19 cellular contexts compared by ENCODE assay signal in the genomic region with DNA sequence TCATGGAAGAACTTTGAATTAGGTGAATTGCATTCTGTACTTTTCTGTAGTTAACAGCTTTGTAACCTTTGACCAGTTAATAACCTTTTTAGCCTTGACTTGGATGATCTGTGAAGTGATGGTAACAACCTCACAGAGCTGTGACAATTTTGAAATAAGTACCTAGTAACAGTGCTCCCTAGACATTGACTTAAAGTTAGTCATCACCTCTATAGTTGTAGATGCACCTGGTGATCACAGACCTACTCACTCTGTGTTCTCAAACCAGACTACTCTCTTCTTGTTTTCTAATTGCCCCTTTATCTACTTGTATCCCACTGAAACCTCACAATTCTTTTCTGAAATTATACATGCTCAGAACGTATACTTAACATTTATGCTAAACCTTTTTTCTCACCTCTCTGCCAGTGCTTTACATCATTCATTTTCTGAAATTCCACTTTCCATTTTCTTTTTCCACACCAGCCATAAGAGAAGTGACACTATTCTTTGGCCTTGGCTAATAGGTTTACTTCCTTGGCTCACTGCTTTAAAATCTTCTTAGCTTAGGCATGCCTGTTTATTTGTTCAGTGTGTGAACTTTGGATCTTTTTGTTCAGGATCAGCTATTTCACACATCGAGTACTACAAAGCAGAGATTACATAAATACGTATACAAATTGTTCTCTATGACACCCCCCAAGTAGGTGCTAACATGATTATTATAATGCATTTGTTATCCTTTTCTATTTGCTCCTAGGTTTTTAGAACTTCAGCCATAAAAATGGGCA. TPM values are rescaled to one million over a fixed set of nuclear protein-coding genes. Genes with fewer than 3 reads are reported as not detected.
DNase-seq lines count a peak whose midpoint lies in the region; ATAC-seq, FAIRE-seq and TF ChIP-seq lines count a peak whose summit lies in the region.
"Had no signal": no experiment of that assay in that cellular context is flagged by ENCODE, and none has a peak within 500 bp of the region (broad histone marks: within the 10 kb centered on the region; RNA-seq: fewer than 3 reads in every experiment).

No MANE protein-coding gene starts in this region.

- no peak for TF ChIP-seq EP300 in A549 (IDR thresholded peaks at IDR 0.05)

- H3K9me3 ChIP-seq in A549, result no peaks in the 10 kb centered on the region
- H3K9me3 ChIP-seq in CD4-positive, alpha-beta memory T cell (ENCODE audit: control insufficient read depth in 1 of 2, low read length in 2 of 2), result no peaks in the 10 kb centered on the region
- H3K9me3 ChIP-seq: testis had no signal

- POLR2A ChIA-PET in A549 (lab: Yijun Ruan, JAX), result no interaction called here
- POLR2A ChIA-PET in CD4-positive, alpha-beta memory T cell (lab: Charles Lee; ENCODE audit: partially characterized antibody), result interaction anchor here (0.7 to 4.2 kb wide), 3 partner anchors 9 to 76 kb away, joined by 3 to 25 read pairs (median 3); a partner anchor contains a TSS

- no peaks in the 10 kb centered on the region for H3K27me3 Mint-ChIP-seq in CD4-positive, alpha-beta memory T cell
- no peaks in the 10 kb centered on the region for H3K27me3 Mint-ChIP-seq in memory B cell
- H3K27me3 Mint-ChIP-seq: brain had no signal

- H3K36me3 Mint-ChIP-seq in CD4-positive, alpha-beta memory T cell, result peaks cover 50 to 89% of the 10 kb centered on the region in 2 donors
- peaks cover 42% of the 10 kb centered on the region for H3K36me3 Mint-ChIP-seq in memory B cell

- 41% methylated on average over 3 of the region's 3 CpGs for WGBS in A549 (ENCODE audit: missing lambda C conversion rate)

- H3K27me3 ChIP-seq in CD4-positive, alpha-beta memory T cell (ENCODE audit: insufficient read depth, low read length), result no peaks in the 10 kb centered on the region
- H3K27me3 ChIP-seq in bronchial epithelial cell (ENCODE audit: control insufficient read depth, insufficient read depth, low read length), result no peaks in the 10 kb centered on the region
- H3K27me3 ChIP-seq: testis had no signal

- TF ChIP-seq POLR2A in A549 (IDR thresholded peaks at IDR 0.05; ENCODE audit: low read length), result no peak

- no peak overlapping the region for H3K27ac ChIP-seq in A549
- no peak overlapping the region for H3K27ac ChIP-seq in CD4-positive, alpha-beta memory T cell (ENCODE audit: low read depth, low read length)
- H3K27ac ChIP-seq: epithelial cell of prostate, testis had no signal

- TF ChIP-seq CTCF in A549 (IDR thresholded peaks at IDR 0.05), result no peak
- TF ChIP-seq CTCF in bronchial epithelial cell (IDR thresholded peaks at IDR 0.05; ENCODE audit: insufficient read depth, low read length, severe bottlenecking), result no peak

- peak overlapping the region; percentile 28; the same call in 2 of the 3 replicates for H3K4me2 ChIP-seq in A549

- CTCF ChIA-PET in A549 (lab: Yijun Ruan, JAX), result interaction anchor here (1.3 to 13.4 kb wide), 6 partner anchors 8 to 555 kb away, joined by 3 to 149 read pairs (median 9); no protein-coding TSS in a partner anchor
- CTCF ChIA-PET in CD4-positive, alpha-beta memory T cell (lab: Charles Lee; ENCODE audit: partially characterized antibody), result interaction anchor here (1.0 to 4.3 kb wide), 5 partner anchors 9 to 556 kb away, joined by 3 to 23 read pairs (median 3); a partner anchor contains a TSS

- no peak for DNase-seq in A549 (ENCODE audit: low read depth in 1 of 2, low spot score in 1 of 2)
- DNase-seq in CD4-positive, alpha-beta memory T cell, result no peak
- DNase-seq in bronchial epithelial cell (ENCODE audit: low read depth), result peak; percentile 25
- no peak for DNase-seq in memory B cell (ENCODE audit: low spot score in 2 of 2)
- DNase-seq in activated CD8-positive, alpha-beta memory T cell treated with anti-CD3 and anti-CD28 coated beads for 24 hours, result no peak
- DNase-seq: Calu3; cortex of kidney; GOT3; NCI-H1694 treated with DMSO at 0.1 percent for 48 hours; NCI-H2227 treated with DMSO at 0.1 percent for 48 hours; NK-92 treated with Interleukin-12 subunit alpha and Interleukin-12 subunit beta, amount 100 ng/mL, for 24 hours; SW 1271; testis had no signal

- peak overlapping the region in 2 of 8 donors; percentile 5 to 22 for H3K4me3 Mint-ChIP-seq in CD4-positive, alpha-beta memory T cell
- H3K4me3 Mint-ChIP-seq in memory B cell, result no peak overlapping the region

- peaks cover 16% of the 10 kb centered on the region for H3K4me1 ChIP-seq in A549
- H3K4me1 ChIP-seq in CD4-positive, alpha-beta memory T cell (ENCODE audit: insufficient read depth, low read length), result peaks cover 28% of the 10 kb centered on the region
- H3K4me1 ChIP-seq: testis had no signal

- H3K4me3 ChIP-seq in A549 (no peak overlapping the region), bronchial epithelial cell (ENCODE audit: low read depth, low read length) (no peak overlapping the region)
- H3K4me3 ChIP-seq in CD4-positive, alpha-beta memory T cell (ENCODE audit: low read length in 2 of 2), result no peak overlapping the region
- H3K4me3 ChIP-seq: testis had no signal

- peaks cover 33% of the 10 kb centered on the region for H3K36me3 ChIP-seq in CD4-positive, alpha-beta memory T cell (ENCODE audit: insufficient read depth, low read length)
- H3K36me3 ChIP-seq in bronchial epithelial cell (ENCODE audit: control insufficient read depth, insufficient read depth, low read length), result peaks cover 19% of the 10 kb centered on the region

- H3K4me1 Mint-ChIP-seq in CD4-positive, alpha-beta memory T cell, result peaks cover 21 to 79% (median 42%) of the 10 kb centered on the region in 4 donors
- peaks cover 33% of the 10 kb centered on the region for H3K4me1 Mint-ChIP-seq in memory B cell

- peaks cover 0 to 20% (median 0%) of the 10 kb centered on the region in 8 donors for H3K9me3 Mint-ChIP-seq in CD4-positive, alpha-beta memory T cell
- no peaks in the 10 kb centered on the region for H3K9me3 Mint-ChIP-seq in memory B cell
- H3K9me3 Mint-ChIP-seq: brain had no signal

- FAIRE-seq in A549 (lab: Jason Lieb, UNC) (no peak), bronchial epithelial cell (lab: Jason Lieb, UNC) (no peak)
- FAIRE-seq: frontal cortex had no signal

- peak overlapping the region in 5 of 7 donors; percentile 20 to 87 (median 81) for H3K27ac Mint-ChIP-seq in CD4-positive, alpha-beta memory T cell
- H3K27ac Mint-ChIP-seq in memory B cell, result peak overlapping the region; percentile 99

- TF ChIP-seq RAD21 in A549 (conservative IDR thresholded peaks at IDR 0.05 in 1 of 2, IDR thresholded peaks at IDR 0.05 in 1 of 2), result no peak

- peak in 1 of 2 experiments; percentile 35; a peak in 3 of 6 replicates for ATAC-seq in A549
- ATAC-seq in memory B cell (ENCODE audit: low read depth), result no peak
- no peak for ATAC-seq in HG03135 (IDR thresholded peaks at IDR 0.05; ENCODE audit: unreplicated experiment)
- ATAC-seq in HG02938 (IDR thresholded peaks at IDR 0.05; ENCODE audit: unreplicated experiment), result no peak
- ATAC-seq in HG02884 (IDR thresholded peaks at IDR 0.05; ENCODE audit: unreplicated experiment), result no peak

- intact Hi-C loops in CD4-positive, alpha-beta memory T cell (cut with micrococcal nuclease), result no loop called here

TF ChIP-seq in A549, 52 proteins besides CTCF, POLR2A, EP300 and RAD21:
- no peak for TF ChIP-seq NPAS2 (CRISPR knock-in tag; IDR thresholded peaks at IDR 0.05; ENCODE audit: borderline replicate concordance)
- TF ChIP-seq, protein P1, sequence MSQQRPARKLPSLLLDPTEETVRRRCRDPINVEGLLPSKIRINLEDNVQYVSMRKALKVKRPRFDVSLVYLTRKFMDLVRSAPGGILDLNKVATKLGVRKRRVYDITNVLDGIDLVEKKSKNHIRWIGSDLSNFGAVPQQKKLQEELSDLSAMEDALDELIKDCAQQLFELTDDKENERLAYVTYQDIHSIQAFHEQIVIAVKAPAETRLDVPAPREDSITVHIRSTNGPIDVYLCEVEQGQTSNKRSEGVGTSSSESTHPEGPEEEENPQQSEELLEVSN (IDR thresholded peaks at IDR 0.05; ENCODE audit: borderline replicate concordance, low read depth), result no peak
- TF ChIP-seq, protein P2, sequence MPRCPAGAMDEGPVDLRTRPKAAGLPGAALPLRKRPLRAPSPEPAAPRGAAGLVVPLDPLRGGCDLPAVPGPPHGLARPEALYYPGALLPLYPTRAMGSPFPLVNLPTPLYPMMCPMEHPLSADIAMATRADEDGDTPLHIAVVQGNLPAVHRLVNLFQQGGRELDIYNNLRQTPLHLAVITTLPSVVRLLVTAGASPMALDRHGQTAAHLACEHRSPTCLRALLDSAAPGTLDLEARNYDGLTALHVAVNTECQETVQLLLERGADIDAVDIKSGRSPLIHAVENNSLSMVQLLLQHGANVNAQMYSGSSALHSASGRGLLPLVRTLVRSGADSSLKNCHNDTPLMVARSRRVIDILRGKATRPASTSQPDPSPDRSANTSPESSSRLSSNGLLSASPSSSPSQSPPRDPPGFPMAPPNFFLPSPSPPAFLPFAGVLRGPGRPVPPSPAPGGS (IDR thresholded peaks at IDR 0.05), result no peak
- TF ChIP-seq, protein P3, sequence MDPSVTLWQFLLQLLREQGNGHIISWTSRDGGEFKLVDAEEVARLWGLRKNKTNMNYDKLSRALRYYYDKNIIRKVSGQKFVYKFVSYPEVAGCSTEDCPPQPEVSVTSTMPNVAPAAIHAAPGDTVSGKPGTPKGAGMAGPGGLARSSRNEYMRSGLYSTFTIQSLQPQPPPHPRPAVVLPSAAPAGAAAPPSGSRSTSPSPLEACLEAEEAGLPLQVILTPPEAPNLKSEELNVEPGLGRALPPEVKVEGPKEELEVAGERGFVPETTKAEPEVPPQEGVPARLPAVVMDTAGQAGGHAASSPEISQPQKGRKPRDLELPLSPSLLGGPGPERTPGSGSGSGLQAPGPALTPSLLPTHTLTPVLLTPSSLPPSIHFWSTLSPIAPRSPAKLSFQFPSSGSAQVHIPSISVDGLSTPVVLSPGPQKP (IDR thresholded peaks at IDR 0.05; ENCODE audit: low read depth, low read length), result no peak
- TF ChIP-seq, protein P4, sequence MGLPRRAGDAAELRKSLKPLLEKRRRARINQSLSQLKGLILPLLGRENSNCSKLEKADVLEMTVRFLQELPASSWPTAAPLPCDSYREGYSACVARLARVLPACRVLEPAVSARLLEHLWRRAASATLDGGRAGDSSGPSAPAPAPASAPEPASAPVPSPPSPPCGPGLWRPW (IDR thresholded peaks at IDR 0.05), result no peak
- TF ChIP-seq NR3C1 (IDR thresholded peaks at IDR 0.05), result no peak
- TF ChIP-seq RCOR1 (IDR thresholded peaks at IDR 0.05; ENCODE audit: low read depth, low read length), result no peak
- TF ChIP-seq RNF2 (IDR thresholded peaks at IDR 0.05; ENCODE audit: borderline replicate concordance, low read depth), result no peak

RNA-seq across cellular contexts. Expression of a gene that starts 9.3 kb away (rescaled TPM):
- 89.6 and 93.4 TPM in 2 replicates for polyA plus RNA-seq in A549 (2011; rRNA removed)
- 17.9 and 26.9 TPM in 2 replicates for polyA plus RNA-seq in A549 (2012; cell fraction: cytosol; rRNA removed)
- 11.0 and 21.1 TPM in 2 replicates for polyA plus RNA-seq in A549 (2012; cell fraction: nucleus; rRNA removed)
- polyA plus RNA-seq in A549 (2017; fragmentation: RNase III; extraction: RNeasy Plus Mini Kit Qiagen cat#74134 plus additional on column Dnase treatment), result 37.6 to 50.3 TPM (median 45.6 TPM) in 3 replicates
- polyA minus RNA-seq in A549 (2011; rRNA and poly(A)+ RNA removed), result 57.5 and 69.1 TPM in 2 replicates
- 10 to 100 TPM; 81.5 to 88.4 TPM for total RNA-seq in CD4-positive, alpha-beta memory T cell
- polyA plus RNA-seq in CD4-positive, alpha-beta memory T cell, result 100 to 1,000 TPM; 117 to 240 TPM
- total RNA-seq in bronchial epithelial cell, result 84.2 and 113 TPM in 2 replicates
